Comparison of ENCODE assay signal across 11 cellular contexts in the genomic region with DNA sequence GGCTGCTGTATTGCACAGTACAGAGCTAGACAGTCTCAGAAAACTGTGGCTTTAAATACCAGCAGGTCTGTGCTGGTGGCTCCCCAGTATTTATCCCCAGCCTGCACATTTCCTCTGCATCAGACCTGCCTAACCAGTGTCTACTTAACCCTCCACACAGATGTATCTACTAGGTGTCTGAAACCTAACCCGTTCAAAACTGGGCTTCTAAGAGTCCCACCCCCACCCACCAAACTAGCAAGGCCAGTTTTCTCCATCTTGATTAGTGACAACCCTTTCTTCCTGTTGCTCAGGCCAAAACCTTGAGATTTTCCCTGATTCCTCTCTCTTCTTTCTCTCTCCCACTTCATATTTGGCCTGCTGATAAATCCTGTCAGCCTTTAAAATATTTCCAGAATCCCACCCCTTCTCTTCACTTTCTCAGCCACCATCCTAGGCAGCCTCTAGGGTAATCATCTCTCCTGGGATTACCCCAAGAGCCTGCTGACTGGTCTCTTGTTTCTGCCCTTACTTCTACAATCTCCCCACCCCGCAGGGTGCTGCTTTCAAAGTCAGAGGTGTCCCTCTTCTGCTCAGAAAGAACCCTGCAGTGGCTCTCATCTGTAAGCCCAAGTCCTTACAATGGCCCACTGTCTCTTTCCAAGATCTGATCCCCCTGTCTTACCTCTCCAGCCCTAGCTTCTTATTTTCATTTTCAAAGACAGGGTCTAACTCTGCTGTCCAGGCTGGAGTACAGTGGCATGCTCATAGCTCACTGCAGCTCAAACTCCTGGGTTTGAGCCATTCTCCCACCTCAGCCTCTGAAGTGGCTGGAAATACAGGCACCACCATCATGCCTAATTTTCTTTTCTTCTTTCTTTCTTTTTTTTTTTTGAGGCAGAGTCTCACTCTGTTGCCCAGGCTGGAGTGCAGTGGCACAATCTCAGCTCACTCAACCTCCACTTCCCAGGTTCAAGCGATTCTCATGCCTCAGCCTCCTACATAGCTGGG. TPM values are rescaled to one million over a fixed set of nuclear protein-coding genes. Genes with fewer than 3 reads are reported as not detected.
DNase-seq lines count a peak whose midpoint lies in the region; ATAC-seq and TF ChIP-seq lines count a peak whose summit lies in the region.
"Had no signal": no experiment of that assay in that cellular context is flagged by ENCODE, and none has a peak within 500 bp of the region (broad histone marks: within the 10 kb centered on the region; RNA-seq: fewer than 3 reads in every experiment).

No MANE protein-coding gene starts in this region.

- DNase-seq in ELF-1 (ENCODE audit: low read depth, low spot score) (peak; percentile 68), HT-29 (ENCODE audit: low spot score) (peak; percentile 57), dorsolateral prefrontal cortex (no peak), psoas muscle (no peak), NCI-H748 treated with DMSO at 0.1 percent for 48 hours (lab: John Stamatoyannopoulos, UW) (no peak), HAP-1 (ENCODE audit: low spot score in 2 of 2) (no peak)
- DNase-seq: caudate nucleus, NCI-H510A, T-helper 1 cell had no signal

- TF ChIP-seq CTCF in dorsolateral prefrontal cortex (IDR thresholded peaks at IDR 0.05 in 54 of 56, conservative IDR thresholded peaks at IDR 0.05 in 2 of 56; ENCODE audit: low read depth in 1 of 56, partially characterized antibody in 56 of 56) (no peak), psoas muscle (IDR thresholded peaks at IDR 0.05) (no peak)

- H3K27ac ChIP-seq in dorsolateral prefrontal cortex (peak overlapping the region in 32 of 59 donors; percentile 3 to 99 (median 97)), psoas muscle (peak overlapping the region; percentile 89)

- no peak overlapping the region for H3K4me3 ChIP-seq in dorsolateral prefrontal cortex
- no peak overlapping the region for H3K4me3 ChIP-seq in psoas muscle
- H3K4me3 ChIP-seq in HAP-1, result no peak overlapping the region

- H3K36me3 ChIP-seq in psoas muscle (ENCODE audit: insufficient read depth in 1 of 2, low read depth in 1 of 2) (no peaks in the 10 kb centered on the region), HAP-1 (replicated peaks) (no peaks in the 10 kb centered on the region)

- H3K4me1 ChIP-seq in psoas muscle (peaks cover 28% of the 10 kb centered on the region), HAP-1 (peaks cover 26% of the 10 kb centered on the region)

- no peaks in the 10 kb centered on the region for H3K9me3 ChIP-seq in psoas muscle
- no peaks in the 10 kb centered on the region for H3K9me3 ChIP-seq in HAP-1

- 67 to 82% (median 81%) methylated on average over 3 of the region's 3 CpGs for WGBS in psoas muscle, 3 donors

- no peaks in the 10 kb centered on the region for H3K27me3 ChIP-seq in dorsolateral prefrontal cortex
- no peaks in the 10 kb centered on the region for H3K27me3 ChIP-seq in psoas muscle (ENCODE audit: insufficient read depth in 3 of 3, low read length in 2 of 3)
- H3K27me3 ChIP-seq in HAP-1 (ENCODE audit: low read depth), result no peaks in the 10 kb centered on the region

- in situ Hi-C loops in HAP-1 (cut with MboI; ENCODE audit: low sequenced_read_pairs), result no loop called here

- ATAC-seq in psoas muscle (no peak), HG03521 (IDR thresholded peaks at IDR 0.05; ENCODE audit: unreplicated experiment) (no peak), GM18873 (IDR thresholded peaks at IDR 0.05; ENCODE audit: low FRiP score, unreplicated experiment) (no peak)

- intact Hi-C loops in dorsolateral prefrontal cortex (cut with DNase I), result no loop called here
- intact Hi-C loops in psoas muscle (cut with DNase I), result no loop called here

RNA-seq across cellular contexts. Expression of a gene that starts 45.2 kb away (rescaled TPM):
- 275 and 298 TPM in 2 replicates for total RNA-seq in HT-29 (2014; rRNA removed; shearing (Covaris generic))
- total RNA-seq in dorsolateral prefrontal cortex (100 to 1,000 TPM; 134 to 298 (median 177) TPM), psoas muscle (100 to 1,000 TPM; 187 to 284 (median 210) TPM)
- 100 to 1,000 TPM; 210 to 222 (median 210) TPM for polyA plus RNA-seq in psoas muscle

Comparison
In these comparisons a context has a peak if more than half of its experiments do, and no peak if none do; other contexts are left out.
1. DNase-seq: peak in ELF-1 (single experiment) and HT-29 (single experiment); none in dorsolateral prefrontal cortex (0 of 10), psoas muscle (0 of 2), NCI-H748 treated with DMSO at 0.1 percent for 48 hours (single experiment) and HAP-1 (0 of 2).